Comparison of ENCODE assay signal across 23 cellular contexts in the genomic region with DNA sequence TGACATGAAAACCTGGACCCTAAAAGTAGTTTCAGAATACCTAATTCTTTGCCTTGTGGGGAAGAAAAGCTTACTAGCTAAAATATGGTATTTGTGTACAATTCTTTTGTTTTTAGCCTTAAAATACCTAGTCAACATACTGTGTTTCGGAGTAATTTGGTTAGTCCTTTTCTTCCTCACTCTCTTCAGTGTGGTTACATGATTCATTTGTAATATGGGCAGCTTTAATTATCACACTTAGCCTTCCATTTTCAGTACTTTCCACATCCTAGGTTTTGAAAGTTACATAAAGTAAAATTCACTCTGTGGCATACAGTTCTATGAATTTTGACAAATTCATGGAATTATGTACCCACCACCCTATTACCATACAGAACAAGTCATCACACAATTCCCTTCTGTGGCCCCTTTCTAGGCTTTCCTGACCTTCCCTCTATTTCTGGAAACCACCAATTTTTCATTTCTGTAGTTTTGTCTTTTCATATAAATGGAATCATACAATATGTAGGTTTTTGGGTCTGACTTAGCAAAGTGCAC.
DNase-seq lines count a peak whose midpoint lies in the region; ATAC-seq lines count a peak whose summit lies in the region.
"Had no signal": no experiment of that assay in that cellular context is flagged by ENCODE, and none has a peak within 500 bp of the region (broad histone marks: within the 10 kb centered on the region; RNA-seq: fewer than 3 reads in every experiment).

No MANE protein-coding gene starts in this region.

- no peak overlapping the region for H3K4me3 Mint-ChIP-seq in activated T-cell treated with anti-CD3 and anti-CD28 coated beads, Interleukin-2, amount 50 U/mL, for 72 hours
- no peak overlapping the region for H3K4me3 Mint-ChIP-seq in stimulated activated naive CD8-positive, alpha-beta T cell treated with anti-CD3 and anti-CD28 coated beads, Interleukin-15, amount 100 ng/mL, for 72 hours
- no peak overlapping the region for H3K4me3 Mint-ChIP-seq in stimulated activated effector memory CD8-positive, alpha-beta T cell treated with anti-CD3 and anti-CD28 coated beads, Interleukin-12 subunit alpha, Interleukin-12 subunit beta, amount 100 ng/mL, for 72 hours
- H3K4me3 Mint-ChIP-seq: CD14-positive monocyte; CD4-positive, alpha-beta memory T cell; CD4-positive, CD25-positive, alpha-beta regulatory T cell; CD8-positive, alpha-beta memory T cell had no signal

- DNase-seq in activated T-cell treated with anti-CD3 and anti-CD28 coated beads, Interleukin-2, amount 50 U/mL, for 72 hours: no peak
- DNase-seq in activated T-cell treated with anti-CD3 and anti-CD28 coated beads, Interleukin-2, amount 50 U/mL, for 48 hours: no peak
- DNase-seq in stimulated activated naive CD8-positive, alpha-beta T cell treated with anti-CD3 and anti-CD28 coated beads, Interleukin-15, amount 100 ng/mL, for 72 hours: no peak
- no peak for DNase-seq in stimulated activated naive CD8-positive, alpha-beta T cell treated with anti-CD3 and anti-CD28 coated beads, Interleukin-15, Interleukin-2, amounts not matched to agents 100 U/mL and 50 U/mL, for 24 hours
- DNase-seq in stimulated activated effector memory CD8-positive, alpha-beta T cell treated with anti-CD3 and anti-CD28 coated beads, Interleukin-12 subunit alpha, Interleukin-12 subunit beta, amount 100 ng/mL, for 72 hours (ENCODE audit: low spot score in 2 of 2): no peak
- DNase-seq in GOT3 (lab: John Stamatoyannopoulos, UW): no peak
- DNase-seq: 8988T; ACHN; BE2C; C1 segment of cervical spinal cord; CD4-positive, alpha-beta memory T cell; CD4-positive, CD25-positive, alpha-beta regulatory T cell; CD8-positive, alpha-beta memory T cell; COR-L47; DMS 273 treated with DMSO at 0.1 percent for 48 hours; DMS153; DMS53; DMS79; DND-41; EL; GDM1 had no signal

- ATAC-seq in activated T-cell treated with anti-CD3 and anti-CD28 coated beads, Interleukin-2, amount 50 U/mL, for 72 hours (replicated peaks in 1 of 2): peak; percentile 29 to 45
- peak; percentile 56 for ATAC-seq in stimulated activated naive CD8-positive, alpha-beta T cell treated with anti-CD3 and anti-CD28 coated beads, Interleukin-15, amount 100 ng/mL, for 72 hours
- no peak for ATAC-seq in stimulated activated naive CD8-positive, alpha-beta T cell treated with anti-CD3 and anti-CD28 coated beads, Interleukin-15, Interleukin-2, amounts not matched to agents 100 U/mL and 50 U/mL, for 24 hours
- peak; percentile 37 for ATAC-seq in stimulated activated effector memory CD8-positive, alpha-beta T cell treated with anti-CD3 and anti-CD28 coated beads, Interleukin-12 subunit alpha, Interleukin-12 subunit beta, amount 100 ng/mL, for 72 hours
- ATAC-seq: GM12878 had no signal

- H3K27ac Mint-ChIP-seq in activated T-cell treated with anti-CD3 and anti-CD28 coated beads, Interleukin-2, amount 50 U/mL, for 72 hours: peak overlapping the region; percentile 1
- H3K27ac Mint-ChIP-seq in stimulated activated naive CD8-positive, alpha-beta T cell treated with anti-CD3 and anti-CD28 coated beads, Interleukin-15, amount 100 ng/mL, for 72 hours: no peak overlapping the region
- no peak overlapping the region for H3K27ac Mint-ChIP-seq in stimulated activated effector memory CD8-positive, alpha-beta T cell treated with anti-CD3 and anti-CD28 coated beads, Interleukin-12 subunit alpha, Interleukin-12 subunit beta, amount 100 ng/mL, for 72 hours
- H3K27ac Mint-ChIP-seq: CD14-positive monocyte; CD4-positive, alpha-beta memory T cell; CD4-positive, CD25-positive, alpha-beta regulatory T cell; CD8-positive, alpha-beta memory T cell had no signal

- H3K27me3 Mint-ChIP-seq in activated T-cell treated with anti-CD3 and anti-CD28 coated beads, Interleukin-2, amount 50 U/mL, for 72 hours (ENCODE audit: low read depth): peaks cover 62% of the 10 kb centered on the region
- H3K27me3 Mint-ChIP-seq in stimulated activated naive CD8-positive, alpha-beta T cell treated with anti-CD3 and anti-CD28 coated beads, Interleukin-15, amount 100 ng/mL, for 72 hours: peaks cover 82% of the 10 kb centered on the region

- no peaks in the 10 kb centered on the region for H3K36me3 Mint-ChIP-seq in activated T-cell treated with anti-CD3 and anti-CD28 coated beads, Interleukin-2, amount 50 U/mL, for 72 hours (ENCODE audit: insufficient read depth in 2 of 2)
- no peaks in the 10 kb centered on the region for H3K36me3 Mint-ChIP-seq in stimulated activated effector memory CD8-positive, alpha-beta T cell treated with anti-CD3 and anti-CD28 coated beads, Interleukin-12 subunit alpha, Interleukin-12 subunit beta, amount 100 ng/mL, for 72 hours
- H3K36me3 Mint-ChIP-seq: CD14-positive monocyte; CD4-positive, alpha-beta memory T cell; CD4-positive, CD25-positive, alpha-beta regulatory T cell; CD8-positive, alpha-beta memory T cell had no signal

- H3K4me1 Mint-ChIP-seq in activated T-cell treated with anti-CD3 and anti-CD28 coated beads, Interleukin-2, amount 50 U/mL, for 72 hours (ENCODE audit: low read depth): peaks cover 5% of the 10 kb centered on the region
- H3K4me1 Mint-ChIP-seq in stimulated activated naive CD8-positive, alpha-beta T cell treated with anti-CD3 and anti-CD28 coated beads, Interleukin-15, amount 100 ng/mL, for 72 hours: peaks cover 7% of the 10 kb centered on the region
- H3K4me1 Mint-ChIP-seq in stimulated activated effector memory CD8-positive, alpha-beta T cell treated with anti-CD3 and anti-CD28 coated beads, Interleukin-12 subunit alpha, Interleukin-12 subunit beta, amount 100 ng/mL, for 72 hours: no peaks in the 10 kb centered on the region
- H3K4me1 Mint-ChIP-seq: CD14-positive monocyte; CD4-positive, alpha-beta memory T cell; CD4-positive, CD25-positive, alpha-beta regulatory T cell; CD8-positive, alpha-beta memory T cell had no signal

- H3K9me3 Mint-ChIP-seq in activated T-cell treated with anti-CD3 and anti-CD28 coated beads, Interleukin-2, amount 50 U/mL, for 72 hours: no peaks in the 10 kb centered on the region
- no peaks in the 10 kb centered on the region for H3K9me3 Mint-ChIP-seq in stimulated activated naive CD8-positive, alpha-beta T cell treated with anti-CD3 and anti-CD28 coated beads, Interleukin-15, amount 100 ng/mL, for 72 hours
- H3K9me3 Mint-ChIP-seq in stimulated activated effector memory CD8-positive, alpha-beta T cell treated with anti-CD3 and anti-CD28 coated beads, Interleukin-12 subunit alpha, Interleukin-12 subunit beta, amount 100 ng/mL, for 72 hours: no peaks in the 10 kb centered on the region
- H3K9me3 Mint-ChIP-seq: CD8-positive, alpha-beta memory T cell had no signal
